ENCODE assay signal across 1 cellular context in genomic region chrX:116009871-116010710, GRCh38.
TF ChIP-seq lines count a peak whose summit lies in the region.

No MANE protein-coding gene starts in this region.

TF ChIP-seq in H1, 55 proteins besides CTCF, POLR2A, EP300 and RAD21 (continued from another document):
- TF ChIP-seq CHD7 (IDR thresholded peaks at IDR 0.05; ENCODE audit: insufficient replicate concordance, low read length) (no peak), MAX (IDR thresholded peaks at IDR 0.05) (peak; percentile 65), BCL11A (IDR thresholded peaks at IDR 0.05; ENCODE audit: low read depth in 2 of 2, low read length in 2 of 2) (no peak), SIX5 (IDR thresholded peaks at IDR 0.05; ENCODE audit: low read depth, low read length) (no peak)
